ENCODE assay signal across 1 cellular context in genomic region chr20:8132015-8132631, GRCh38.
TF ChIP-seq lines count a peak whose summit lies in the region.

TSS of gene PLCB1 (plus strand) at chr20:8132266. CDS start at chr20:8132652, 386 bp downstream.

TF ChIP-seq in HepG2, 621 proteins besides CTCF, POLR2A, EP300 and RAD21 (continued from another document and continues in another):
- TF ChIP-seq TBX3 (IDR thresholded peaks at IDR 0.05; ENCODE audit: borderline replicate concordance) = no peak
- TF ChIP-seq IKZF4 (CRISPR knock-in tag; IDR thresholded peaks at IDR 0.05; ENCODE audit: borderline replicate concordance, low read depth, not compliant biosample characterization) = peak; percentile 31
- no peak for TF ChIP-seq CREB1 (IDR thresholded peaks at IDR 0.05)
- TF ChIP-seq CREB1 (CRISPR knock-in tag; IDR thresholded peaks at IDR 0.05) = no peak
- peak; percentile 81 for TF ChIP-seq GABPB1 (CRISPR knock-in tag; IDR thresholded peaks at IDR 0.05)
- no peak for TF ChIP-seq ZNF160 (CRISPR knock-in tag; IDR thresholded peaks at IDR 0.05)
- 0 out of 2 replicates have a peak, but pooled peaks have one; percentile 28 for TF ChIP-seq DMAP1 (CRISPR knock-in tag; IDR thresholded peaks at IDR 0.05)
- peak; percentile 78 for TF ChIP-seq ELF1 (CRISPR knock-in tag; IDR thresholded peaks at IDR 0.05)
- TF ChIP-seq CBFB (CRISPR knock-in tag; IDR thresholded peaks at IDR 0.05) = no peak
- TF ChIP-seq XBP1 (CRISPR knock-in tag; IDR thresholded peaks at IDR 0.05) = no peak
- TF ChIP-seq ZBTB49 (CRISPR knock-in tag; IDR thresholded peaks at IDR 0.05; ENCODE audit: borderline replicate concordance) = 0 out of 2 replicates have a peak, but pooled peaks have one; percentile 40
- TF ChIP-seq ZNF598 (CRISPR knock-in tag; IDR thresholded peaks at IDR 0.05; ENCODE audit: borderline replicate concordance) = peak; percentile 63; the same call in 1 of the 2 replicates
- no peak for TF ChIP-seq NFKBIZ (CRISPR knock-in tag; IDR thresholded peaks at IDR 0.05)
- peak; percentile 76 for TF ChIP-seq TEAD3 (CRISPR knock-in tag; optimal IDR thresholded peaks at IDR 0.05; ENCODE audit: borderline replicate concordance)
- peak; percentile 1; the same call in 1 of the 2 replicates for TF ChIP-seq SP4 (CRISPR knock-in tag; IDR thresholded peaks at IDR 0.05)
- no peak for TF ChIP-seq SOX13 (IDR thresholded peaks at IDR 0.05)
- peak in 1 of 2 experiments; percentile 76; a peak in 2 of 4 replicates for TF ChIP-seq SOX13 (CRISPR knock-in tag; conservative IDR thresholded peaks at IDR 0.05 in 1 of 2, IDR thresholded peaks at IDR 0.05 in 1 of 2)
- TF ChIP-seq CERS6 (CRISPR knock-in tag; IDR thresholded peaks at IDR 0.05) = no peak
- TF ChIP-seq ZBTB43 (CRISPR knock-in tag; conservative IDR thresholded peaks at IDR 0.05) = no peak
- TF ChIP-seq ZNF772 (CRISPR knock-in tag; IDR thresholded peaks at IDR 0.05) = no peak
- no peak for TF ChIP-seq HMGA1 (CRISPR knock-in tag; conservative IDR thresholded peaks at IDR 0.05)
- TF ChIP-seq ETS1 (CRISPR knock-in tag; IDR thresholded peaks at IDR 0.05) = no peak
- no peak for TF ChIP-seq IKZF1 (IDR thresholded peaks at IDR 0.05)
- no peak for TF ChIP-seq SUZ12 (IDR thresholded peaks at IDR 0.05; ENCODE audit: low read depth, low read length)
- TF ChIP-seq ZNF260 (CRISPR knock-in tag; IDR thresholded peaks at IDR 0.05; ENCODE audit: borderline replicate concordance, low read depth) = no peak
- peak; percentile 85; the same call in 1 of the 2 replicates for TF ChIP-seq KAT7 (CRISPR knock-in tag; IDR thresholded peaks at IDR 0.05; ENCODE audit: borderline replicate concordance)
- peak; percentile 72; the same call in 1 of the 2 replicates for TF ChIP-seq ZBED4 (CRISPR knock-in tag; IDR thresholded peaks at IDR 0.05; ENCODE audit: borderline replicate concordance)
- TF ChIP-seq FOSL1 (CRISPR knock-in tag; IDR thresholded peaks at IDR 0.05; ENCODE audit: borderline replicate concordance) = no peak
- TF ChIP-seq THAP9 (CRISPR knock-in tag; IDR thresholded peaks at IDR 0.05; ENCODE audit: borderline replicate concordance) = no peak
- TF ChIP-seq KDM5A (IDR thresholded peaks at IDR 0.05; ENCODE audit: borderline replicate concordance, low read length) = no peak; the same call in 1 of the 2 replicates
- no peak for TF ChIP-seq TRIM22 (IDR thresholded peaks at IDR 0.05)
- TF ChIP-seq ZNF34 (CRISPR knock-in tag; IDR thresholded peaks at IDR 0.05; ENCODE audit: borderline replicate concordance) = peak; percentile 93; the same call in 1 of the 2 replicates
- TF ChIP-seq ZNF614 (CRISPR knock-in tag; IDR thresholded peaks at IDR 0.05; ENCODE audit: borderline replicate concordance) = 0 out of 2 replicates have a peak, but pooled peaks have one; percentile 88
- TF ChIP-seq KLF11 (CRISPR knock-in tag; IDR thresholded peaks at IDR 0.05) = no peak
- TF ChIP-seq ZNF530 (CRISPR knock-in tag; IDR thresholded peaks at IDR 0.05; ENCODE audit: low read depth) = no peak
- TF ChIP-seq ZNF773 (CRISPR knock-in tag; IDR thresholded peaks at IDR 0.05; ENCODE audit: borderline replicate concordance) = no peak; the same call in 1 of the 2 replicates
- peak; percentile 96 for TF ChIP-seq KDM4B (CRISPR knock-in tag; IDR thresholded peaks at IDR 0.05)
- TF ChIP-seq ZNF883 (CRISPR knock-in tag; IDR thresholded peaks at IDR 0.05; ENCODE audit: not compliant biosample characterization) = no peak
- no peak for TF ChIP-seq ZBTB42 (CRISPR knock-in tag; IDR thresholded peaks at IDR 0.05)
- TF ChIP-seq ZFP62 (CRISPR knock-in tag; IDR thresholded peaks at IDR 0.05) = no peak
- peak; percentile 43; the same call in 1 of the 2 replicates for TF ChIP-seq SIX4 (CRISPR knock-in tag; IDR thresholded peaks at IDR 0.05)
- TF ChIP-seq DPF2 (CRISPR knock-in tag; IDR thresholded peaks at IDR 0.05; ENCODE audit: borderline replicate concordance, low read depth) = no peak
- no peak for TF ChIP-seq ZSCAN30 (CRISPR knock-in tag; IDR thresholded peaks at IDR 0.05)
- no peak for TF ChIP-seq CCAR2 (optimal IDR thresholded peaks at IDR 0.05; ENCODE audit: low read depth, low read length)
- no peak for TF ChIP-seq CHCHD3 (CRISPR knock-in tag; IDR thresholded peaks at IDR 0.05)
- no peak for TF ChIP-seq DBP (CRISPR knock-in tag; IDR thresholded peaks at IDR 0.05; ENCODE audit: not compliant biosample characterization)
- 0 out of 2 replicates have a peak, but pooled peaks have one; percentile 25 for TF ChIP-seq TBP (CRISPR knock-in tag; IDR thresholded peaks at IDR 0.05)
- no peak for TF ChIP-seq ZNF543 (CRISPR knock-in tag; IDR thresholded peaks at IDR 0.05)
- no peak; the same call in 1 of the 2 replicates for TF ChIP-seq ZNF501 (CRISPR knock-in tag; IDR thresholded peaks at IDR 0.05)
- peak; percentile 60; the same call in 1 of the 2 replicates for TF ChIP-seq ZNF274 (CRISPR knock-in tag; IDR thresholded peaks at IDR 0.05)
- no peak; the same call in 1 of the 2 replicates for TF ChIP-seq TOPORS (CRISPR knock-in tag; IDR thresholded peaks at IDR 0.05)
- peak; percentile 57 for TF ChIP-seq ETV5 (CRISPR knock-in tag; IDR thresholded peaks at IDR 0.05; ENCODE audit: borderline replicate concordance)
- TF ChIP-seq NFE2L1 (CRISPR knock-in tag; IDR thresholded peaks at IDR 0.05; ENCODE audit: borderline replicate concordance) = no peak
- no peak for TF ChIP-seq NCOA5 (CRISPR knock-in tag; IDR thresholded peaks at IDR 0.05)
- TF ChIP-seq GATAD2A (CRISPR knock-in tag; IDR thresholded peaks at IDR 0.05) = peak; percentile 83
